In genomic region chr1:23123528-23123927, GRCh38 we compare ENCODE assay signal across 23 cellular contexts. TPM values are rescaled to one million over a fixed set of nuclear protein-coding genes. Genes with fewer than 3 reads are reported as not detected.
A peak's percentile ranks its signal among the peaks of the same experiment; 100 is the strongest.
DNase-seq lines count a peak whose midpoint lies in the region; ATAC-seq, FAIRE-seq and TF ChIP-seq lines count a peak whose summit lies in the region.
"Had no signal": no experiment of that assay in that cellular context is flagged by ENCODE, and none has a peak within 500 bp of the region (broad histone marks: within the 10 kb centered on the region; RNA-seq: fewer than 3 reads in every experiment).

No MANE protein-coding gene starts in this region.

- H3K4me3 ChIP-seq in RWPE2 (ENCODE audit: severe bottlenecking) (no peak overlapping the region), keratinocyte (ENCODE audit: control insufficient read depth in 2 of 3, extremely low read depth in 1 of 3, insufficient read depth in 2 of 3, low read depth in 1 of 3, low read length in 3 of 3) (no peak overlapping the region), mucosa of rectum (ENCODE audit: low read length in 2 of 2) (no peak overlapping the region)
- H3K4me3 ChIP-seq: dorsolateral prefrontal cortex, HAP-1, lung had no signal

- no peak overlapping the region for H3K56ac ChIP-seq in H9 (ENCODE audit: insufficient read length, low read depth, low read length)

- H4K8ac ChIP-seq in H9 (replicated peaks; ENCODE audit: insufficient read length, low read depth, low read length) = no peak overlapping the region

- H3K4me2 ChIP-seq in keratinocyte (ENCODE audit: control insufficient read depth, extremely low read depth, insufficient read depth, low read depth, low read length) (peak overlapping the region; percentile 44), H9 (ENCODE audit: insufficient read depth, insufficient read length, low read length) (no peak overlapping the region)

- H2BK5ac ChIP-seq in H9 (ENCODE audit: insufficient read length, low read length) = no peak overlapping the region

- no peak overlapping the region for H2BK12ac ChIP-seq in H9 (ENCODE audit: insufficient read length, low read depth, low read length)

- peaks cover 15 to 16% of the 10 kb centered on the region in 2 experiments for H3K4me1 Mint-ChIP-seq in H9

- H3K23me2 ChIP-seq in H9 (ENCODE audit: insufficient read length, low read depth, low read length, poor library complexity, severe bottlenecking) = no peaks in the 10 kb centered on the region

- no peaks in the 10 kb centered on the region for H3K36me3 Mint-ChIP-seq in H9 (ENCODE audit: insufficient read depth in 1 of 3, low read depth in 3 of 3)

- H3K23ac ChIP-seq in H9 (ENCODE audit: insufficient read length, low read depth, low read length) = no peak overlapping the region

- no peak overlapping the region for H3K9ac ChIP-seq in keratinocyte (ENCODE audit: control insufficient read depth, extremely low read depth, insufficient read depth, low read length)
- H3K9ac ChIP-seq in mucosa of rectum (ENCODE audit: low read depth in 1 of 2, low read length in 2 of 2) = no peak overlapping the region
- H3K9ac ChIP-seq in H9 (ENCODE audit: extremely low read depth, insufficient read length, low read length) = no peak overlapping the region

- dilution Hi-C loops in keratinocyte (cut with MboI; ENCODE audit: extremely low pct_ligation_motif_present, low sequenced_read_pairs) = no loop called here

- H2AFZ ChIP-seq in keratinocyte (ENCODE audit: control insufficient read depth, low read length) (no peak overlapping the region), H9 (ENCODE audit: low read length) (no peak overlapping the region)

- no peak overlapping the region for H3K27ac Mint-ChIP-seq in H9
- H3K27ac Mint-ChIP-seq: stimulated activated naive CD8-positive, alpha-beta T cell treated with anti-CD3 and anti-CD28 coated beads, Interleukin-15, Interleukin-2, amounts not matched to agents 100 ng/mL and 50 ng/mL, for 24 hours had no signal

- no peak overlapping the region for H3K4me3 Mint-ChIP-seq in H9
- H3K4me3 Mint-ChIP-seq: central memory CD8-positive, alpha-beta T cell; stimulated activated naive CD8-positive, alpha-beta T cell treated with anti-CD3 and anti-CD28 coated beads, Interleukin-15, Interleukin-2, amounts not matched to agents 100 ng/mL and 50 ng/mL, for 24 hours had no signal

- H2AK5ac ChIP-seq in H9 (ENCODE audit: insufficient read length, low read length) = no peak overlapping the region

- H4K20me1 ChIP-seq in keratinocyte (ENCODE audit: control insufficient read depth, extremely low read depth, insufficient read depth, low read length) (no peaks in the 10 kb centered on the region), H9 (ENCODE audit: control insufficient read depth, insufficient read depth, insufficient read length) (no peaks in the 10 kb centered on the region)

- H3K27me3 ChIP-seq in RWPE2 (ENCODE audit: insufficient read depth, poor library complexity, severe bottlenecking) = no peaks in the 10 kb centered on the region
- no peaks in the 10 kb centered on the region for H3K27me3 ChIP-seq in keratinocyte (ENCODE audit: control insufficient read depth, extremely low read depth, insufficient read depth, low read length)
- no peaks in the 10 kb centered on the region for H3K27me3 ChIP-seq in mucosa of rectum (ENCODE audit: control insufficient read depth in 2 of 2, insufficient read depth in 2 of 2, low read length in 2 of 2)
- H3K27me3 ChIP-seq in H9 (ENCODE audit: insufficient read depth, low read length) = no peaks in the 10 kb centered on the region
- H3K27me3 ChIP-seq: BE2C, dorsolateral prefrontal cortex had no signal

- FAIRE-seq in keratinocyte (lab: Jason Lieb, UNC) = no peak
- FAIRE-seq: G401.6 had no signal

- no peak overlapping the region for H2BK20ac ChIP-seq in H9 (ENCODE audit: low read depth, low read length, poor library complexity, severe bottlenecking)

- DNase-seq in ACHN (peak; percentile 33), RWPE2 (ENCODE audit: low spot score) (no peak), keratinocyte (ENCODE audit: low read depth, low spot score) (no peak), H9 (no peak), COLO829 (ENCODE audit: low spot score) (no peak), GDM1 (lab: John Stamatoyannopoulos, UW) (no peak)
- DNase-seq: activated gamma-delta T cell, activated T-cell treated with anti-CD3 and anti-CD28 coated beads for 4 hours, BE2C, DMS53, dorsolateral prefrontal cortex, NCI-H1417, NCI-H2081, NCI-H2227 treated with DMSO at 0.1 percent for 48 hours, NCI-H69, nucleus accumbens had no signal

- no peak for ATAC-seq in RWPE2 (ENCODE audit: low read depth)
- ATAC-seq in HG03280 (IDR thresholded peaks at IDR 0.05; ENCODE audit: unreplicated experiment) = no peak

- H3K9me3 Mint-ChIP-seq in H9 = no peaks in the 10 kb centered on the region
- H3K9me3 Mint-ChIP-seq: central memory CD8-positive, alpha-beta T cell; stimulated activated naive CD8-positive, alpha-beta T cell treated with anti-CD3 and anti-CD28 coated beads, Interleukin-15, Interleukin-2, amounts not matched to agents 100 ng/mL and 50 ng/mL, for 24 hours had no signal

- peak overlapping the region; percentile 80 for H3K27ac ChIP-seq in RWPE2 (ENCODE audit: poor library complexity, severe bottlenecking)
- H3K27ac ChIP-seq in keratinocyte (ENCODE audit: control insufficient read depth, insufficient read depth, low read length) = peak overlapping the region; percentile 33
- peak overlapping the region; percentile 59 to 67 for H3K27ac ChIP-seq in mucosa of rectum (ENCODE audit: low read depth in 2 of 2, low read length in 2 of 2)
- H3K27ac ChIP-seq in H9 (ENCODE audit: insufficient read length, low read depth, low read length) = no peak overlapping the region

- no peak overlapping the region for H3K4ac ChIP-seq in H9 (ENCODE audit: low read depth, low read length)

- H3K9me1 ChIP-seq in keratinocyte (ENCODE audit: control insufficient read depth, extremely low read depth, insufficient read depth, low read length) = no peaks in the 10 kb centered on the region

- H3K79me2 ChIP-seq in keratinocyte (ENCODE audit: control insufficient read depth, insufficient read depth, low read length) = peaks cover 82% of the 10 kb centered on the region
- peaks cover 23% of the 10 kb centered on the region for H3K79me2 ChIP-seq in H9 (ENCODE audit: insufficient read depth, low read length)

- H4K5ac ChIP-seq in H9 (ENCODE audit: insufficient read length, low read depth, low read length) = no peak overlapping the region

- no peak overlapping the region for H3K18ac ChIP-seq in H9 (ENCODE audit: insufficient read length, low read depth, low read length)

- H2BK120ac ChIP-seq in H9 (ENCODE audit: low read depth, low read length, poor library complexity, severe bottlenecking) = no peak overlapping the region

- TF ChIP-seq CTCF in RWPE2 (IDR thresholded peaks at IDR 0.05; ENCODE audit: poor library complexity, severe bottlenecking) (no peak), keratinocyte (optimal IDR thresholded peaks at IDR 0.05 in 1 of 3, IDR thresholded peaks at IDR 0.05 in 1 of 3, conservative IDR thresholded peaks at IDR 0.05 in 1 of 3; ENCODE audit: extremely low read depth in 1 of 3, insufficient read depth in 2 of 3, low read length in 3 of 3) (no peak), H9 (conservative IDR thresholded peaks at IDR 0.05) (no peak)

- H3K4me1 ChIP-seq in RWPE2 (ENCODE audit: insufficient read depth, poor library complexity, severe bottlenecking) (peaks cover 67% of the 10 kb centered on the region), keratinocyte (ENCODE audit: control insufficient read depth, extremely low read depth, insufficient read depth, low read length) (peaks cover 66% of the 10 kb centered on the region), mucosa of rectum (ENCODE audit: control insufficient read depth in 2 of 2, insufficient read depth in 2 of 2, low read length in 2 of 2) (peaks cover 13 to 31% of the 10 kb centered on the region in 2 donors), H9 (ENCODE audit: insufficient read depth, low read length) (peaks cover 4% of the 10 kb centered on the region; the same call in 1 of the 2 replicates)
- H3K4me1 ChIP-seq: BE2C, HAP-1 had no signal

- no peak overlapping the region for H3T11ph ChIP-seq in H9 (ENCODE audit: low read length)

- H3K27me3 Mint-ChIP-seq in H9 (ENCODE audit: low read depth) = no peaks in the 10 kb centered on the region
- H3K27me3 Mint-ChIP-seq: central memory CD8-positive, alpha-beta T cell; stimulated activated naive CD8-positive, alpha-beta T cell treated with anti-CD3 and anti-CD28 coated beads, Interleukin-15, Interleukin-2, amounts not matched to agents 100 ng/mL and 50 ng/mL, for 24 hours had no signal

- in situ Hi-C loops in ACHN (cut with HindIII; ENCODE audit: low pct_ligation_motif_present, low pct_unique_long_range_greater_than_20kb, low sequenced_read_pairs) = no loop called here

- H4K91ac ChIP-seq in H9 (ENCODE audit: insufficient read length, low read depth, low read length) = no peak overlapping the region

- H3K79me1 ChIP-seq in H9 (ENCODE audit: insufficient read depth, low read depth, low read length, poor library complexity, severe bottlenecking) = peaks cover 6% of the 10 kb centered on the region

- no peak overlapping the region for H2BK15ac ChIP-seq in H9 (ENCODE audit: low read depth, low read length)

- no peak overlapping the region for H3K14ac ChIP-seq in H9 (ENCODE audit: insufficient read depth, low read length)

- H3K36me3 ChIP-seq in RWPE2 (ENCODE audit: low read depth) = no peaks in the 10 kb centered on the region
- H3K36me3 ChIP-seq in keratinocyte (ENCODE audit: control insufficient read depth in 2 of 2, extremely low read depth in 1 of 2, insufficient read depth in 2 of 2, low read length in 2 of 2) = no peaks in the 10 kb centered on the region
- H3K36me3 ChIP-seq in mucosa of rectum (ENCODE audit: control insufficient read depth in 2 of 2, insufficient read depth in 2 of 2, low read length in 2 of 2) = no peaks in the 10 kb centered on the region
- H3K36me3 ChIP-seq: BE2C, HAP-1 had no signal

- H3K9me3 ChIP-seq in RWPE2 (ENCODE audit: severe bottlenecking) (no peaks in the 10 kb centered on the region), keratinocyte (ENCODE audit: control insufficient read depth, low read depth, low read length) (no peaks in the 10 kb centered on the region), mucosa of rectum (ENCODE audit: control insufficient read depth in 2 of 2, low read length in 2 of 2) (no peaks in the 10 kb centered on the region), H9 (ENCODE audit: control insufficient read depth, low read depth, low read length) (no peaks in the 10 kb centered on the region)
- H3K9me3 ChIP-seq: BE2C, HAP-1 had no signal

RNA-seq across cellular contexts. Expression of gene LUZP1, which starts 45.1 kb away (rescaled TPM):
- polyA plus RNA-seq in keratinocyte = 46.1 to 52.8 TPM (median 52.5 TPM) in 3 replicates
- 102 TPM for polyA plus RNA-seq in keratinocyte (2011; ENCODE audit: low read depth)
- polyA plus RNA-seq in keratinocyte (2011; cell fraction: cytosol; rRNA removed) = 31.4 and 40.6 TPM in 2 replicates
- polyA plus RNA-seq in keratinocyte (2011; cell fraction: nucleus; rRNA removed) = 68.2 and 75.7 TPM in 2 replicates
- polyA plus RNA-seq in keratinocyte (2012; ENCODE audit: low replicate concordance) = 18.8 and 46.9 TPM in 2 replicates
- 65.4 to 110 TPM (median 99.0 TPM) in 3 replicates for polyA minus RNA-seq in keratinocyte
- 59.9 TPM for polyA minus RNA-seq in keratinocyte (2011; cell fraction: cytosol; rRNA and poly(A)+ RNA removed)
- polyA minus RNA-seq in keratinocyte (2011; cell fraction: nucleus; rRNA and poly(A)+ RNA removed) = 89.4 and 161 TPM in 2 replicates
- total RNA-seq in H9 (2021) = 45.4 and 48.2 TPM in 2 replicates
